In genomic region chr16:2216330-2216729, GRCh38 we compare ENCODE assay signal across 1 cellular context.
TF ChIP-seq lines count a peak whose summit lies in the region.

No MANE protein-coding gene starts in this region.

TF ChIP-seq in H1, 55 proteins besides CTCF, POLR2A, EP300 and RAD21:
- TF ChIP-seq SUZ12 (IDR thresholded peaks at IDR 0.05; ENCODE audit: low read length): no peak
- TF ChIP-seq SIN3A (conservative IDR thresholded peaks at IDR 0.05 in 1 of 2, IDR thresholded peaks at IDR 0.05 in 1 of 2; ENCODE audit: low read depth in 1 of 2, low read length in 2 of 2): no peak
- no peak for TF ChIP-seq RNF2 (IDR thresholded peaks at IDR 0.05; ENCODE audit: borderline replicate concordance, low read depth, low read length, missing control alignments, poor library complexity, severe bottlenecking)
- TF ChIP-seq KDM4A (IDR thresholded peaks at IDR 0.05; ENCODE audit: low read depth, low read length, severe bottlenecking): no peak
- TF ChIP-seq RFX5 (IDR thresholded peaks at IDR 0.05; ENCODE audit: borderline replicate concordance, low read depth, low read length): no peak
- TF ChIP-seq KDM1A (IDR thresholded peaks at IDR 0.05; ENCODE audit: borderline replicate concordance, low read length): no peak
- TF ChIP-seq GABPA (IDR thresholded peaks at IDR 0.05; ENCODE audit: borderline replicate concordance, insufficient read depth, low read length): no peak
- no peak for TF ChIP-seq SRF (IDR thresholded peaks at IDR 0.05; ENCODE audit: low read depth, low read length)
- TF ChIP-seq CHD7 (IDR thresholded peaks at IDR 0.05; ENCODE audit: insufficient replicate concordance, low read length): no peak
- no peak for TF ChIP-seq ZNF274 (IDR thresholded peaks at IDR 0.05; ENCODE audit: borderline replicate concordance, extremely low read depth, low read length)
- TF ChIP-seq TAF1 (IDR thresholded peaks at IDR 0.05; ENCODE audit: low read depth, low read length): no peak
- TF ChIP-seq RBBP5 (IDR thresholded peaks at IDR 0.05; ENCODE audit: borderline replicate concordance, low read depth, low read length): no peak
- no peak for TF ChIP-seq KDM5A (IDR thresholded peaks at IDR 0.05; ENCODE audit: low read length)
- no peak for TF ChIP-seq CHD1 (IDR thresholded peaks at IDR 0.05; ENCODE audit: low read depth, low read length)
- TF ChIP-seq ATF3 (IDR thresholded peaks at IDR 0.05; ENCODE audit: insufficient read depth, low read depth, low read length): no peak
- no peak for TF ChIP-seq POLR2AphosphoS5 (IDR thresholded peaks at IDR 0.05; ENCODE audit: low read depth, low read length)
- no peak for TF ChIP-seq GTF2F1 (IDR thresholded peaks at IDR 0.05; ENCODE audit: borderline replicate concordance, low read depth, low read length)
